In the genomic region with DNA sequence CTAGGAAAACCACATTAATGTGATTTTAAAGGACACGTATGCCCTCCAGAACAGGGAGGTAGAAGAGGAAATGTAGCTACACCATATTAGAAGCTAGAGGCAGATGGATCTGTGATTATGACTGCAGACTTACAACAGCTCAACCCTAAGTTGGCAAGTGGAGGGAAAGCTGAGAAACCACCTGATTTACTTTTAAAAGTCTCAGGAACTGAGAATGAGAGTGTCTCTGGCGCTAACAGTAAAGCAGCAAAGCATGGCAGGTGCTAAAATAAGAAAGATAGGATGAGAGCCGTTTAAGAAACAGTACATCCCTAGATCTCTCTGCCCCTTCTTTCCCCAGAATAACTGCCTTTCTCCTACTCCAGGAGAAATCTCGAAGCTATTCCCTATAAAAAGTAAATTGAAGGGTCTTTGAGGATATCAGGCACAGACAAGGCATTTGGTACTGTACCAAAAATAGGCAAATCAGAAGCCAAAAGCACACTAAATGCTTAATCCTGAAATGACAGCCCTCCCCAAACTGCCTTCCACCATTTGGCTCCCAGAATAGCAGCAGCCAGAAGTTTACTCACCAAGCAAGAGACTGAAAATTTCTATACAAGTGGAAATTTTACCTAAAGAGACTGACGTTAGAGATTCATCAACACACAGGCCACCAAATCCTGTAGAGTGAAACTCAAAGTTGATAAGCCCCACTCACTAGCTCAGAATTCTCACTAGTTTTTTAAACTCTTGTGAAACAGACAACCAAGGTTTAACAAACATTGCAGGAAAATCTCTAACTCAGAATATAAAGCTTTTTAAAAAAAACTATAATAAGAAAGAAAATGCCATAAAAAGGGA, we compare ENCODE assay signal across 14 cellular contexts. TPM values are rescaled to one million over a fixed set of nuclear protein-coding genes. Genes with fewer than 3 reads are reported as not detected.
DNase-seq lines count a peak whose midpoint lies in the region; ATAC-seq and TF ChIP-seq lines count a peak whose summit lies in the region.
"Had no signal": no experiment of that assay in that cellular context is flagged by ENCODE, and none has a peak within 500 bp of the region (broad histone marks: within the 10 kb centered on the region; RNA-seq: fewer than 3 reads in every experiment).

No MANE protein-coding gene starts in this region.

- H3K9me3 Mint-ChIP-seq in effector memory CD8-positive, alpha-beta T cell = no peaks in the 10 kb centered on the region
- peaks cover 0 to 3% (median 0%) of the 10 kb centered on the region in 7 donors for H3K9me3 Mint-ChIP-seq in CD14-positive monocyte

- no peaks in the 10 kb centered on the region for H3K36me3 Mint-ChIP-seq in effector memory CD8-positive, alpha-beta T cell (ENCODE audit: insufficient read depth)
- no peaks in the 10 kb centered on the region for H3K36me3 Mint-ChIP-seq in CD14-positive monocyte
- H3K36me3 Mint-ChIP-seq: WTC11 had no signal

- intact Hi-C loops in CD14-positive monocyte (cut with micrococcal nuclease) = no loop called here

- DNase-seq in AG08396 (ENCODE audit: low spot score) (peak; percentile 17), CD14-positive monocyte (ENCODE audit: low spot score) (no peak), NCI-H2227 treated with DMSO at 0.1 percent for 48 hours (lab: John Stamatoyannopoulos, UW) (no peak)
- no peak for DNase-seq in effector memory CD8-positive, alpha-beta T cell
- DNase-seq: activated T-cell treated with anti-CD3 and anti-CD28 coated beads for 4 hours; H7; left cardiac atrium; NCI-H2029; stimulated activated CD4-positive, alpha-beta T cell treated with anti-CD3 and anti-CD28 coated beads, Interleukin-12 subunit alpha, Interleukin-12 subunit beta, amount 100 ng/mL, for 4 hours had no signal

- no peak for TF ChIP-seq CTCF in CD14-positive monocyte (IDR thresholded peaks at IDR 0.05)

- H3K27me3 Mint-ChIP-seq in effector memory CD8-positive, alpha-beta T cell = peaks cover 7 to 16% of the 10 kb centered on the region in 2 donors
- peaks cover 0 to 12% (median 1%) of the 10 kb centered on the region in 3 donors for H3K27me3 Mint-ChIP-seq in CD14-positive monocyte (ENCODE audit: low read depth in 3 of 3)

- ATAC-seq in GM18502 (IDR thresholded peaks at IDR 0.05; ENCODE audit: poor library complexity, unreplicated experiment) (peak; percentile 72), HG03064 (IDR thresholded peaks at IDR 0.05; ENCODE audit: low read depth, unreplicated experiment) (peak; percentile 81), HG03039 (IDR thresholded peaks at IDR 0.05; ENCODE audit: unreplicated experiment) (no peak), HG02571 (IDR thresholded peaks at IDR 0.05; ENCODE audit: unreplicated experiment) (no peak)
- peak; percentile 87 for ATAC-seq in effector memory CD8-positive, alpha-beta T cell (replicated peaks)
- ATAC-seq: left cardiac atrium, WTC11 had no signal

- peak overlapping the region in 1 of 2 donors; percentile 71 for H3K27ac Mint-ChIP-seq in effector memory CD8-positive, alpha-beta T cell
- peak overlapping the region in 2 of 7 donors; percentile 24 to 55 for H3K27ac Mint-ChIP-seq in CD14-positive monocyte
- H3K27ac Mint-ChIP-seq: WTC11 had no signal

- H3K4me1 Mint-ChIP-seq in effector memory CD8-positive, alpha-beta T cell (ENCODE audit: low read depth in 2 of 2) = peaks cover 4 to 7% of the 10 kb centered on the region in 2 donors
- peaks cover 3% of the 10 kb centered on the region for H3K4me1 Mint-ChIP-seq in CD14-positive monocyte

- peak overlapping the region in 1 of 2 donors; percentile 62 for H3K4me3 Mint-ChIP-seq in effector memory CD8-positive, alpha-beta T cell
- H3K4me3 Mint-ChIP-seq in CD14-positive monocyte = peak overlapping the region in 1 of 2 donors; percentile 62
- H3K4me3 Mint-ChIP-seq: WTC11 had no signal

RNA-seq across cellular contexts. Expression of a gene that starts 34.3 kb away (rescaled TPM):
- polyA plus RNA-seq in CD14-positive monocyte = 10 to 100 TPM; 22.1 to 26.9 TPM

Comparison
In these comparisons a context has a peak if more than half of its experiments do, and no peak if none do; other contexts are left out.
1. ATAC-seq: peak in GM18502 (single experiment), HG03064 (single experiment) and effector memory CD8-positive, alpha-beta T cell (single experiment); none in HG03039 (single experiment) and HG02571 (single experiment).